In the genomic region with DNA sequence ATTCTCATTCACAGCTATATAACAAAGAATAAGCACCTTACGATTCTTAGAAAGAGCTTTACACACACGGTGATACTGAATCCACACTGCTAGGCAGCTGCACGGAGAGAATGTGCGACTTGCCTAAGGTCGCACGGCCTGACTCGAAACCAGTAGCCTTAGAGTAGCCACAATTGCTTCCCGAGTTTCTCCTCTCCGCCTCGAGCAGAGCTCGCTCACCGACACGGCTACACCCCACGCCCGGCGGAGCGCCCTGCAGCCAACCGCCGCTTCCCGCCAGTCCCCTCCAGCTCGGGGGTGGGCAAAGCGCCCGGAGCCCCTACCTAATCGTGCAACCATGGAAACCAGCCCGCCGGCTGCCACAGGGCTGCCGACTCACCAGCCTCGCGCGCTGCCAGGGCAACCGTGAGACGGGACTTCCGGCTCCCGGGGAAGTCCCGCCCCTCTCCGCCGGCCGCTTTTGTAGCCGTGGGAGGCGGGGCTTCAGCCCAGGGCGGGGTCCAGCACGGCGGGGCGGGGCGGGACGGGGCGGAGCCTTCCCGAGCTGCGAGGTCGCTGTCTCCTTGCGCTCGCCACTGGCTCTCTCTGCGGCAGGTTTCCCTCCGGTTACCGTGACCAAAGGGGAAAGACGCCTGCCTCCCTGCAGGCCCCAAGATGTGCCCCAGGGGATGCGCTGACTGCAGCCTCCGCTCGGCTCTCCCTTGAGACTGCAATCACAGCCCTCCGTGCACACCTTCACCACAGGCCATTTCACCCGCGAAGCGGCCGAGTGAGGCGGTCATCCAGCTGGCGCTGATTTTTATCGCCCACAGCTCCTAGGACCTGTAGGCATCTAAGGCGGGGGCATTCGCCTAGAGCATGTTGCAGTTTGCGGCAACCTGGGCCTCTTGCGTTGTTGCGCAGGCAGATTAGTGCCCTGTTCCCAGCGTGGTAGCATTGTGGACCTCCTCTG, we compare ENCODE assay signal across 8 cellular contexts. TPM values are rescaled to one million over a fixed set of nuclear protein-coding genes. Genes with fewer than 3 reads are reported as not detected.
A peak's percentile ranks its signal among the peaks of the same experiment; 100 is the strongest.
DNase-seq lines count a peak whose midpoint lies in the region; ATAC-seq and TF ChIP-seq lines count a peak whose summit lies in the region.

No MANE protein-coding gene starts in this region.

- H3K27ac Mint-ChIP-seq in activated naive CD4-positive, alpha-beta T cell treated with anti-CD3 and anti-CD28 coated beads, Interleukin-2, amount 10 ng/mL, durations not matched to agents 7 days and 5 days = peak overlapping the region; percentile 66

- H3K27me3 ChIP-seq in gastroesophageal sphincter (no peaks in the 10 kb centered on the region), subcutaneous abdominal adipose tissue (ENCODE audit: control insufficient read depth in 5 of 5, insufficient read depth in 4 of 5, low read length in 5 of 5) (no peaks in the 10 kb centered on the region)

- TF ChIP-seq EP300 in gastroesophageal sphincter (IDR thresholded peaks at IDR 0.05) = no peak

- H3K9me3 Mint-ChIP-seq in activated naive CD4-positive, alpha-beta T cell treated with anti-CD3 and anti-CD28 coated beads, Interleukin-2, amount 10 ng/mL, durations not matched to agents 7 days and 5 days = no peaks in the 10 kb centered on the region

- H3K4me3 ChIP-seq in HEK293 (ENCODE audit: low read depth, low read length) (peak overlapping the region; percentile 62), gastroesophageal sphincter (peak overlapping the region; percentile 40 to 62), subcutaneous abdominal adipose tissue (ENCODE audit: low read depth in 1 of 5, low read length in 5 of 5) (peak overlapping the region; percentile 75 to 90 (median 84))

- POLR2A ChIA-PET in HEK293 (lab: Yijun Ruan, JAX) = interaction anchor here (0.8 to 3.7 kb wide), 20 partner anchors 9 to 149 kb away, joined by 3 to 34 read pairs (median 7); a partner anchor contains a TSS

- H3K4me3 Mint-ChIP-seq in activated naive CD4-positive, alpha-beta T cell treated with anti-CD3 and anti-CD28 coated beads, Interleukin-2, amount 10 ng/mL, durations not matched to agents 7 days and 5 days = peak overlapping the region; percentile 87

- H3K9ac ChIP-seq in subcutaneous abdominal adipose tissue (ENCODE audit: low read length in 5 of 5) = peak overlapping the region; percentile 10 to 89 (median 72)

- peaks cover 14 to 90% of the 10 kb centered on the region in 2 experiments for H3K36me3 ChIP-seq in HEK293 (ENCODE audit: control insufficient read depth in 2 of 2, insufficient read depth in 1 of 2, low read length in 2 of 2)
- peaks cover 0 to 27% of the 10 kb centered on the region in 2 donors for H3K36me3 ChIP-seq in gastroesophageal sphincter
- peaks cover 2 to 14% (median 7%) of the 10 kb centered on the region in 5 donors for H3K36me3 ChIP-seq in subcutaneous abdominal adipose tissue (ENCODE audit: control insufficient read depth in 5 of 5, insufficient read depth in 5 of 5, low read length in 5 of 5)

- ATAC-seq in gastroesophageal sphincter = peak; percentile 88

- H3K27me3 Mint-ChIP-seq in activated naive CD4-positive, alpha-beta T cell treated with anti-CD3 and anti-CD28 coated beads, Interleukin-2, amount 10 ng/mL, durations not matched to agents 7 days and 5 days = no peaks in the 10 kb centered on the region

- H3K27ac ChIP-seq in HEK293 (ENCODE audit: extremely low read depth, low read depth, low read length) (peak overlapping the region; percentile 62), gastroesophageal sphincter (peak overlapping the region; percentile 34 to 95 (median 92)), subcutaneous abdominal adipose tissue (ENCODE audit: low read depth, low read length) (peak overlapping the region; percentile 81)

- 1% methylated on average over 9 to 12 of the region's 73 CpGs for WGBS in gastroesophageal sphincter (ENCODE audit: low coverage in 1 of 2), 2 donors

- CTCF ChIA-PET in HEK293 (lab: Yijun Ruan, JAX) = interaction anchor here (0.7 to 2.1 kb wide), 7 partner anchors 9 to 281 kb away, joined by 3 to 7 read pairs (median 3); no protein-coding TSS in a partner anchor
- CTCF ChIA-PET in activated naive CD4-positive, alpha-beta T cell treated with anti-CD3 and anti-CD28 coated beads, Interleukin-2, amount 10 ng/mL, durations not matched to agents 7 days and 5 days (lab: Charles Lee) = interaction anchor here (0.8 to 4.1 kb wide), 8 partner anchors 12 to 114 kb away, joined by 3 to 20 read pairs (median 4); a partner anchor contains a TSS

- H3K9me3 ChIP-seq in HEK293 (ENCODE audit: control insufficient read depth, insufficient read depth, low read depth, low read length) (no peaks in the 10 kb centered on the region), gastroesophageal sphincter (no peaks in the 10 kb centered on the region), subcutaneous abdominal adipose tissue (ENCODE audit: control insufficient read depth in 5 of 5, low read length in 5 of 5) (no peaks in the 10 kb centered on the region)

- peak; percentile 39 to 49 for TF ChIP-seq POLR2A in gastroesophageal sphincter (IDR thresholded peaks at IDR 0.05)

- H3K4me1 Mint-ChIP-seq in activated naive CD4-positive, alpha-beta T cell treated with anti-CD3 and anti-CD28 coated beads, Interleukin-2, amount 10 ng/mL, durations not matched to agents 7 days and 5 days = peaks cover 57% of the 10 kb centered on the region

- H3K36me3 Mint-ChIP-seq in activated naive CD4-positive, alpha-beta T cell treated with anti-CD3 and anti-CD28 coated beads, Interleukin-2, amount 10 ng/mL, durations not matched to agents 7 days and 5 days = peaks cover 29% of the 10 kb centered on the region

- no peak for TF ChIP-seq CTCF in HEK293 (tag by site-specific recombination; IDR thresholded peaks at IDR 0.05)
- no peak for TF ChIP-seq CTCF in gastroesophageal sphincter (IDR thresholded peaks at IDR 0.05)

- DNase-seq in ELF-1 (ENCODE audit: low read depth, low spot score) = peak; percentile 95
- DNase-seq in NCI-H1048 (lab: John Stamatoyannopoulos, UW) = peak; percentile 88
- DNase-seq in SK-N-DZ (ENCODE audit: low spot score) = peak; percentile 91
- peak; percentile 96 for DNase-seq in activated naive CD4-positive, alpha-beta T cell treated with anti-CD3 and anti-CD28 coated beads, Interleukin-2, amount 10 ng/mL, durations not matched to agents 7 days and 5 days
- DNase-seq in non-pigmented ciliary epithelial cell (ENCODE audit: low read depth) = peak; percentile 60

- H3K4me1 ChIP-seq in HEK293 (ENCODE audit: control insufficient read depth, insufficient read depth, low read length) (peaks cover 3% of the 10 kb centered on the region; the same call in 1 of the 2 replicates), gastroesophageal sphincter (peaks cover 0 to 50% (median 29%) of the 10 kb centered on the region in 3 donors), subcutaneous abdominal adipose tissue (ENCODE audit: control insufficient read depth in 5 of 5, insufficient read depth in 5 of 5, low read length in 5 of 5) (peaks cover 4 to 45% (median 36%) of the 10 kb centered on the region in 5 donors)

TF ChIP-seq in HEK293, 187 proteins besides CTCF, POLR2A, EP300 and RAD21 (continues in another document):
- TF ChIP-seq, protein P1, sequence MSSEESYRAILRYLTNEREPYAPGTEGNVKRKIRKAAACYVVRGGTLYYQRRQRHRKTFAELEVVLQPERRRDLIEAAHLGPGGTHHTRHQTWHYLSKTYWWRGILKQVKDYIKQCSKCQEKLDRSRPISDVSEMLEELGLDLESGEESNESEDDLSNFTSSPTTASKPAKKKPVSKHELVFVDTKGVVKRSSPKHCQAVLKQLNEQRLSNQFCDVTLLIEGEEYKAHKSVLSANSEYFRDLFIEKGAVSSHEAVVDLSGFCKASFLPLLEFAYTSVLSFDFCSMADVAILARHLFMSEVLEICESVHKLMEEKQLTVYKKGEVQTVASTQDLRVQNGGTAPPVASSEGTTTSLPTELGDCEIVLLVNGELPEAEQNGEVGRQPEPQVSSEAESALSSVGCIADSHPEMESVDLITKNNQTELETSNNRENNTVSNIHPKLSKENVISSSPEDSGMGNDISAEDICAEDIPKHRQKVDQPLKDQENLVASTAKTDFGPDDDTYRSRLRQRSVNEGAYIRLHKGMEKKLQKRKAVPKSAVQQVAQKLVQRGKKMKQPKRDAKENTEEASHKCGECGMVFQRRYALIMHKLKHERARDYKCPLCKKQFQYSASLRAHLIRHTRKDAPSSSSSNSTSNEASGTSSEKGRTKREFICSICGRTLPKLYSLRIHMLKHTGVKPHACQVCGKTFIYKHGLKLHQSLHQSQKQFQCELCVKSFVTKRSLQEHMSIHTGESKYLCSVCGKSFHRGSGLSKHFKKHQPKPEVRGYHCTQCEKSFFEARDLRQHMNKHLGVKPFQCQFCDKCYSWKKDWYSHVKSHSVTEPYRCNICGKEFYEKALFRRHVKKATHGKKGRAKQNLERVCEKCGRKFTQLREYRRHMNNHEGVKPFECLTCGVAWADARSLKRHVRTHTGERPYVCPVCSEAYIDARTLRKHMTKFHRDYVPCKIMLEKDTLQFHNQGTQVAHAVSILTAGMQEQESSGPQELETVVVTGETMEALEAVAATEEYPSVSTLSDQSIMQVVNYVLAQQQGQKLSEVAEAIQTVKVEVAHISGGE (tag by site-specific recombination; conservative IDR thresholded peaks at IDR 0.05; ENCODE audit: low read depth) = peak; percentile 51
- TF ChIP-seq SP3 (tag by site-specific recombination; IDR thresholded peaks at IDR 0.05) = peak; percentile 86
- TF ChIP-seq ZNF624 (tag by site-specific recombination; IDR thresholded peaks at IDR 0.05) = no peak
- no peak for TF ChIP-seq ZNF24 (tag by site-specific recombination; IDR thresholded peaks at IDR 0.05)
- peak; percentile 64 for TF ChIP-seq ZIC2 (tag by site-specific recombination; IDR thresholded peaks at IDR 0.05)
- peak; percentile 34; the same call in 1 of the 2 replicates for TF ChIP-seq KLF9 (tag by site-specific recombination; IDR thresholded peaks at IDR 0.05; ENCODE audit: low read depth)
- TF ChIP-seq KLF1 (tag by site-specific recombination; IDR thresholded peaks at IDR 0.05) = 0 out of 2 replicates have a peak, but pooled peaks have one; percentile 12

RNA-seq across cellular contexts. Expression of a gene that starts 1.1 kb away (rescaled TPM):
- 164 and 171 TPM in 2 replicates for polyA plus RNA-seq in SK-N-DZ (2014; cell fraction: cytosol; rRNA removed)
- polyA plus RNA-seq in SK-N-DZ (2014; cell fraction: nucleus; rRNA removed) = 168 and 227 TPM in 2 replicates
- 10 to 100 TPM; 25.7 to 37.8 (median 29.2) TPM for total RNA-seq in gastroesophageal sphincter

RNA-seq across cellular contexts. Expression of a gene that starts 1.3 kb away (rescaled TPM):
- polyA plus RNA-seq in SK-N-DZ (2014; cell fraction: cytosol; rRNA removed) = 30.5 and 31.9 TPM in 2 replicates
- polyA plus RNA-seq in SK-N-DZ (2014; cell fraction: nucleus; rRNA removed) = 7.3 and 9.6 TPM in 2 replicates
- total RNA-seq in gastroesophageal sphincter = not detected

RNA-seq across cellular contexts. Expression of a gene that starts 16.8 kb away (rescaled TPM):
- polyA plus RNA-seq in SK-N-DZ (2014; cell fraction: cytosol; rRNA removed) = 0.03 TPM in 1 of 2 replicates, not detected in the other
- 0.70 and 1.8 TPM in 2 replicates for polyA plus RNA-seq in SK-N-DZ (2014; cell fraction: nucleus; rRNA removed)
- 10 to 100 TPM; 20.1 to 42.1 (median 32.1) TPM for total RNA-seq in gastroesophageal sphincter

RNA-seq across cellular contexts. Expression of a gene that starts 21.1 kb away (rescaled TPM):
- polyA plus RNA-seq in SK-N-DZ (2014; cell fraction: cytosol; rRNA removed) = 13.7 and 19.1 TPM in 2 replicates
- polyA plus RNA-seq in SK-N-DZ (2014; cell fraction: nucleus; rRNA removed) = 7.2 and 24.5 TPM in 2 replicates
- 10 to 100 TPM; 24.2 to 43.7 (median 31.0) TPM for total RNA-seq in gastroesophageal sphincter

RNA-seq across cellular contexts. Expression of a gene that starts 22.1 kb away (rescaled TPM):
- polyA plus RNA-seq in SK-N-DZ (2014; cell fraction: cytosol; rRNA removed) = 31.3 and 85.2 TPM in 2 replicates
- polyA plus RNA-seq in SK-N-DZ (2014; cell fraction: nucleus; rRNA removed) = 18.3 and 28.7 TPM in 2 replicates
- 10 to 100 TPM; 12.5 to 20.5 (median 19.8) TPM for total RNA-seq in gastroesophageal sphincter

Comparison
In these comparisons a context has a peak if more than half of its experiments do, and no peak if none do; other contexts are left out.
1. Peak in every context shown above with its lines: DNase-seq, ATAC-seq, H3K4me3 ChIP-seq and H3K27ac ChIP-seq.